17 cellular contexts compared by ENCODE assay signal in genomic region chr2:1701556-1702185, GRCh38. TPM values are rescaled to one million over a fixed set of nuclear protein-coding genes. Genes with fewer than 3 reads are reported as not detected.
DNase-seq lines count a peak whose midpoint lies in the region; TF ChIP-seq lines count a peak whose summit lies in the region.
"Had no signal": no experiment of that assay in that cellular context is flagged by ENCODE, and none has a peak within 500 bp of the region (broad histone marks: within the 10 kb centered on the region; RNA-seq: fewer than 3 reads in every experiment).

No MANE protein-coding gene starts in this region.

- H3K27ac ChIP-seq in breast epithelium = peak overlapping the region in 1 of 2 donors; percentile 19
- H3K27ac ChIP-seq: A549, skin epidermis had no signal

- CTCF ChIA-PET in MCF 10A (lab: Yijun Ruan, JAX) = interaction anchor here (0.7 to 1.1 kb wide), 3 partner anchors 10 to 45 kb away, joined by 4 read pairs; no protein-coding TSS in a partner anchor

- no peak for TF ChIP-seq POLR2A in breast epithelium (IDR thresholded peaks at IDR 0.05)

- no peaks in the 10 kb centered on the region for H3K9me3 Mint-ChIP-seq in MCF 10A (ENCODE audit: unreplicated experiment)
- no peaks in the 10 kb centered on the region for H3K9me3 Mint-ChIP-seq in type B pancreatic cell

- H3K36me3 ChIP-seq in breast epithelium = no peaks in the 10 kb centered on the region

- TF ChIP-seq CTCF in MCF 10A (IDR thresholded peaks at IDR 0.05; ENCODE audit: unreplicated experiment) (no peak), breast epithelium (IDR thresholded peaks at IDR 0.05) (no peak), type B pancreatic cell (conservative IDR thresholded peaks at IDR 0.05) (no peak)

- POLR2A ChIA-PET in MCF 10A (lab: Yijun Ruan, JAX) = interaction anchor here (1.2 to 2.0 kb wide), 4 partner anchors 21 to 29 kb away, joined by 3 to 9 read pairs (median 4); no protein-coding TSS in a partner anchor

- H3K27me3 Mint-ChIP-seq in MCF 10A (ENCODE audit: insufficient read depth, unreplicated experiment) (no peaks in the 10 kb centered on the region), type B pancreatic cell (no peaks in the 10 kb centered on the region)

- BruUV-seq in MCF 10A (replicated peaks; lab: Mats Ljungman, UMichigan) = no TSS peak

- no peak overlapping the region for H3K4me3 ChIP-seq in breast epithelium
- H3K4me3 ChIP-seq: A549, skin epidermis had no signal

- H3K27me3 ChIP-seq in breast epithelium = no peaks in the 10 kb centered on the region

- H3K4me3 Mint-ChIP-seq in MCF 10A (ENCODE audit: unreplicated experiment) (no peak overlapping the region), type B pancreatic cell (peak overlapping the region; percentile 70)
- H3K4me3 Mint-ChIP-seq: naive thymus-derived CD8-positive, alpha-beta T cell had no signal

- H3K36me3 Mint-ChIP-seq in MCF 10A (ENCODE audit: insufficient read depth, unreplicated experiment) (peaks cover 12% of the 10 kb centered on the region), type B pancreatic cell (peaks cover 4% of the 10 kb centered on the region)
- H3K36me3 Mint-ChIP-seq: naive thymus-derived CD8-positive, alpha-beta T cell had no signal

- H3K27ac Mint-ChIP-seq in MCF 10A (ENCODE audit: low read depth, unreplicated experiment) = peak overlapping the region; percentile 84
- H3K27ac Mint-ChIP-seq in type B pancreatic cell = peak overlapping the region; percentile 76

- H3K4me1 Mint-ChIP-seq in MCF 10A (ENCODE audit: insufficient read depth, unreplicated experiment) (peaks cover 21% of the 10 kb centered on the region), type B pancreatic cell (ENCODE audit: unreplicated experiment) (peaks cover 34% of the 10 kb centered on the region)
- H3K4me1 Mint-ChIP-seq: naive thymus-derived CD8-positive, alpha-beta T cell had no signal

- no peaks in the 10 kb centered on the region for H3K9me3 ChIP-seq in breast epithelium

- no peaks in the 10 kb centered on the region for H3K4me1 ChIP-seq in breast epithelium
- H3K4me1 ChIP-seq: A549 had no signal

- intact Hi-C loops in MCF 10A (cut with micrococcal nuclease) = no loop called here
- intact Hi-C loops in breast epithelium (cut with DNase I; ENCODE audit: low total_unique reads) = no loop called here

- DNase-seq in MCF 10A (ENCODE audit: unreplicated experiment) (peak; percentile 69), breast epithelium (ENCODE audit: low spot score in 2 of 2) (no peak), left kidney (ENCODE audit: low read depth, low spot score) (peak; percentile 77), type B pancreatic cell (ENCODE audit: extremely low spot score, unreplicated experiment) (no peak), NCI-H146 treated with DMSO at 0.1 percent for 48 hours (lab: John Stamatoyannopoulos, UW; ENCODE audit: unreplicated experiment) (no peak), midbrain (lab: John Stamatoyannopoulos, UW) (no peak)
- no peak for DNase-seq in stimulated activated CD4-positive, alpha-beta T cell treated with anti-CD3 and anti-CD28 coated beads, Interleukin-4, amount 100 ng/mL, for 24 hours
- DNase-seq: activated CD4-positive, alpha-beta T cell treated with anti-CD3 and anti-CD28 coated beads for 48 hours; amygdala; KG1; kidney; NCI-H187; SW 1271 had no signal

TF ChIP-seq in PFSK-1, 5 proteins besides CTCF, POLR2A, EP300 and RAD21:
- TF ChIP-seq REST (IDR thresholded peaks at IDR 0.05; ENCODE audit: insufficient read depth in 1 of 2, low read depth in 2 of 2, low read length in 2 of 2) = no peak; a peak in 1 of 4 replicates
- peak; percentile 32; the same call in 1 of the 2 replicates for TF ChIP-seq POLR2AphosphoS5 (IDR thresholded peaks at IDR 0.05; ENCODE audit: low read depth, low read length)
- peak; percentile 37; the same call in 1 of the 2 replicates for TF ChIP-seq SIN3A (IDR thresholded peaks at IDR 0.05; ENCODE audit: borderline replicate concordance, insufficient read depth, low read length)

RNA-seq across cellular contexts. Expression of gene PXDN, which starts 42.6 kb away (rescaled TPM):
- total RNA-seq in MCF 10A (2022) (96.1 and 114 TPM in 2 replicates), breast epithelium (100 to 1,000 TPM in 1 of 3 donors, 10 to 100 TPM in 2; 42.4 to 108 (median 64.2) TPM), type B pancreatic cell (ENCODE audit: low replicate concordance) (58.4 and 150 TPM in 2 replicates)
- polyA plus RNA-seq in PFSK-1 (2012; ENCODE audit: insufficient read length, low read depth) = 1,212 TPM

Comparison
In these comparisons a context has a peak if more than half of its experiments do, and no peak if none do; other contexts are left out.
1. DNase-seq: peak in MCF 10A (single experiment) and left kidney (single experiment); none in breast epithelium (0 of 2), type B pancreatic cell (single experiment), NCI-H146 treated with DMSO at 0.1 percent for 48 hours (single experiment), stimulated activated CD4-positive, alpha-beta T cell treated with anti-CD3 and anti-CD28 coated beads, Interleukin-4, amount 100 ng/mL, for 24 hours (single experiment) and midbrain (single experiment).